34 cellular contexts compared by ENCODE assay signal in genomic region chrX:151458824-151459223, GRCh38.
DNase-seq lines count a peak whose midpoint lies in the region; ATAC-seq, FAIRE-seq and TF ChIP-seq lines count a peak whose summit lies in the region.
"Had no signal": no experiment of that assay in that cellular context is flagged by ENCODE, and none has a peak within 500 bp of the region (broad histone marks: within the 10 kb centered on the region; RNA-seq: fewer than 3 reads in every experiment).

No MANE protein-coding gene starts in this region.

- no peaks in the 10 kb centered on the region for H3K4me1 Mint-ChIP-seq in activated CD4-positive, alpha-beta T cell treated with anti-CD3 and anti-CD28 coated beads, Interleukin-2, amount 10 ng/mL, durations not matched to agents 24 days and 14 days
- H3K4me1 Mint-ChIP-seq: activated CD4-positive, alpha-beta T cell treated with anti-CD3 and anti-CD28 coated beads, Interleukin-2, amount 10 ng/mL, durations not matched to agents 7 days and 5 days; activated naive CD8-positive, alpha-beta T cell treated with anti-CD3 and anti-CD28 coated beads, Interleukin-2, amount 50 U/mL, for 24 hours; naive thymus-derived CD8-positive, alpha-beta T cell; stimulated activated naive CD8-positive, alpha-beta T cell treated with anti-CD3 and anti-CD28 coated beads, Interleukin-15, amount 100 ng/mL, for 72 hours had no signal

- no peak for FAIRE-seq in HepG2 (lab: Jason Lieb, UNC)
- FAIRE-seq: H54, HTR-8/SVneo, small intestine had no signal

- H3K27ac ChIP-seq in HepG2 (ENCODE audit: extremely low read length, insufficient read depth, low read length) (no peak overlapping the region), right lobe of liver (no peak overlapping the region)
- H3K27ac ChIP-seq: cardiac muscle cell, left ventricle myocardium inferior, WERI-Rb-1 had no signal

- intact Hi-C loops in HepG2 (cut with micrococcal nuclease; ENCODE audit: unreplicated experiment) = no loop called here
- intact Hi-C loops in right lobe of liver (cut with DNase I) = no loop called here
- intact Hi-C loops in activated CD4-positive, alpha-beta T cell treated with anti-CD3 and anti-CD28 coated beads, Interleukin-2, amount 10 ng/mL, durations not matched to agents 24 days and 14 days (cut with micrococcal nuclease) = no loop called here

- in situ Hi-C loops in HepG2 (cut with HindIII; ENCODE audit: extremely low pct_ligation_motif_present, low pct_unique_long_range_greater_than_20kb) (no loop called here), astrocyte of the cerebellum (cut with HindIII; ENCODE audit: low sequenced_read_pairs) (no loop called here)

- H3K4me2 ChIP-seq in HepG2 (ENCODE audit: low read depth, low read length) = no peak overlapping the region

- no TSS peak for BruUV-seq in HepG2 (replicated peaks; lab: Mats Ljungman, UMichigan)

- TF ChIP-seq RAD21 in HepG2 (CRISPR knock-in tag; IDR thresholded peaks at IDR 0.05) = no peak

- ATAC-seq in HepG2 = no peak
- no peak for ATAC-seq in right lobe of liver
- ATAC-seq: activated naive CD8-positive, alpha-beta T cell treated with anti-CD3 and anti-CD28 coated beads, Interleukin-2, amount 50 U/mL, for 24 hours; CD8-positive, alpha-beta T cell; naive thymus-derived CD8-positive, alpha-beta T cell; stimulated activated naive CD8-positive, alpha-beta T cell treated with anti-CD3 and anti-CD28 coated beads, Interleukin-15, amount 100 ng/mL, for 72 hours had no signal

- H3K27me3 Mint-ChIP-seq in activated CD4-positive, alpha-beta T cell treated with anti-CD3 and anti-CD28 coated beads, Interleukin-2, amount 10 ng/mL, durations not matched to agents 24 days and 14 days = no peaks in the 10 kb centered on the region
- H3K27me3 Mint-ChIP-seq: activated CD4-positive, alpha-beta T cell treated with anti-CD3 and anti-CD28 coated beads, Interleukin-2, amount 10 ng/mL, durations not matched to agents 7 days and 5 days; activated naive CD8-positive, alpha-beta T cell treated with anti-CD3 and anti-CD28 coated beads, Interleukin-2, amount 50 U/mL, for 24 hours; naive thymus-derived CD8-positive, alpha-beta T cell; stimulated activated naive CD8-positive, alpha-beta T cell treated with anti-CD3 and anti-CD28 coated beads, Interleukin-15, amount 100 ng/mL, for 72 hours had no signal

- no peaks in the 10 kb centered on the region for H4K20me1 ChIP-seq in HepG2 (ENCODE audit: insufficient read depth, low read length)

- TF ChIP-seq EP300 in HepG2 (IDR thresholded peaks at IDR 0.05; ENCODE audit: low read depth in 2 of 2, low read length in 2 of 2) (no peak), HepG2 (CRISPR knock-in tag; IDR thresholded peaks at IDR 0.05; ENCODE audit: borderline replicate concordance) (no peak)

- no peak for TF ChIP-seq CTCF in HepG2 (CRISPR knock-in tag; IDR thresholded peaks at IDR 0.05)
- no peak for TF ChIP-seq CTCF in right lobe of liver (IDR thresholded peaks at IDR 0.05)
- no peak for TF ChIP-seq CTCF in astrocyte of the cerebellum (IDR thresholded peaks at IDR 0.05; ENCODE audit: low read depth, low read length, missing control alignments)

- no peaks in the 10 kb centered on the region for H3K79me2 ChIP-seq in HepG2 (ENCODE audit: insufficient read depth, low read length)

- H2AFZ ChIP-seq in HepG2 (ENCODE audit: low read length) = no peak overlapping the region

- H3K4me1 ChIP-seq in HepG2 (ENCODE audit: insufficient read depth, low read length) = no peaks in the 10 kb centered on the region
- no peaks in the 10 kb centered on the region for H3K4me1 ChIP-seq in right lobe of liver
- H3K4me1 ChIP-seq: left ventricle myocardium inferior had no signal

- CTCF ChIA-PET in HepG2 (lab: Yijun Ruan, JAX; ENCODE audit: low intra/inter-chr PET ratio, low total read pairs) = no interaction called here

- H3K27me3 ChIP-seq in HepG2 (ENCODE audit: control insufficient read depth in 1 of 2, insufficient read depth in 2 of 2, low read length in 2 of 2) (no peaks in the 10 kb centered on the region), right lobe of liver (no peaks in the 10 kb centered on the region)
- H3K27me3 ChIP-seq: cardiac muscle cell had no signal

- 83% methylated on average over 1 of the region's 1 CpG for WGBS in HepG2 (ENCODE audit: low lambda C conversion rate)
- WGBS in right lobe of liver (ENCODE audit: insufficient coverage, low coverage, low lambda C conversion rate, missing lambda C conversion rate) = 50% methylated on average over 1 of the region's 1 CpG

- no peaks in the 10 kb centered on the region for H3K9me3 ChIP-seq in HepG2 (ENCODE audit: low read length)
- no peaks in the 10 kb centered on the region for H3K9me3 ChIP-seq in right lobe of liver
- H3K9me3 ChIP-seq: left ventricle myocardium inferior had no signal

- H3K27ac Mint-ChIP-seq in activated CD4-positive, alpha-beta T cell treated with anti-CD3 and anti-CD28 coated beads, Interleukin-2, amount 10 ng/mL, durations not matched to agents 24 days and 14 days = no peak overlapping the region
- H3K27ac Mint-ChIP-seq: activated CD4-positive, alpha-beta T cell treated with anti-CD3 and anti-CD28 coated beads, Interleukin-2, amount 10 ng/mL, durations not matched to agents 7 days and 5 days; activated naive CD8-positive, alpha-beta T cell treated with anti-CD3 and anti-CD28 coated beads, Interleukin-2, amount 50 U/mL, for 24 hours; activated T-cell treated with anti-CD3 and anti-CD28 coated beads, Interleukin-2, amount 50 U/mL, for 24 hours; CD8-positive, alpha-beta T cell; naive thymus-derived CD8-positive, alpha-beta T cell; stimulated activated naive CD8-positive, alpha-beta T cell treated with anti-CD3 and anti-CD28 coated beads, Interleukin-15, amount 100 ng/mL, for 72 hours; T-helper 2 cell treated with Interferon-gamma antibody and Interleukin-4, amounts not matched to agents 5 μg/mL and 100 μg/mL, for 36 hours had no signal

- H3K9ac ChIP-seq in HepG2 (ENCODE audit: insufficient read depth, low read depth, low read length) = no peak overlapping the region

- TF ChIP-seq POLR2A in HepG2 (IDR thresholded peaks at IDR 0.05; ENCODE audit: insufficient read depth in 1 of 2, low read depth in 2 of 2, low read length in 2 of 2) = no peak
- no peak for TF ChIP-seq POLR2A in right lobe of liver (IDR thresholded peaks at IDR 0.05)

- no peak overlapping the region for H3K4me3 Mint-ChIP-seq in activated CD4-positive, alpha-beta T cell treated with anti-CD3 and anti-CD28 coated beads, Interleukin-2, amount 10 ng/mL, durations not matched to agents 24 days and 14 days
- H3K4me3 Mint-ChIP-seq: activated CD4-positive, alpha-beta T cell treated with anti-CD3 and anti-CD28 coated beads, Interleukin-2, amount 10 ng/mL, durations not matched to agents 7 days and 5 days; activated naive CD8-positive, alpha-beta T cell treated with anti-CD3 and anti-CD28 coated beads, Interleukin-2, amount 50 U/mL, for 24 hours; activated T-cell treated with anti-CD3 and anti-CD28 coated beads, Interleukin-2, amount 50 U/mL, for 24 hours; CD8-positive, alpha-beta T cell; naive thymus-derived CD8-positive, alpha-beta T cell; stimulated activated naive CD8-positive, alpha-beta T cell treated with anti-CD3 and anti-CD28 coated beads, Interleukin-15, amount 100 ng/mL, for 72 hours; T-helper 2 cell treated with Interferon-gamma antibody and Interleukin-4, amounts not matched to agents 5 μg/mL and 100 μg/mL, for 36 hours had no signal

- H3K36me3 Mint-ChIP-seq in activated CD4-positive, alpha-beta T cell treated with anti-CD3 and anti-CD28 coated beads, Interleukin-2, amount 10 ng/mL, durations not matched to agents 24 days and 14 days (ENCODE audit: low read depth) = no peaks in the 10 kb centered on the region
- H3K36me3 Mint-ChIP-seq: CD8-positive, alpha-beta T cell had no signal

- no peak overlapping the region for H3K4me3 ChIP-seq in HepG2 (replicated peaks in 1 of 3; ENCODE audit: insufficient read depth in 1 of 3, low read depth in 2 of 3, low read length in 3 of 3)
- no peak overlapping the region for H3K4me3 ChIP-seq in right lobe of liver
- no peak overlapping the region for H3K4me3 ChIP-seq in astrocyte of the cerebellum (ENCODE audit: low read depth, low read length)
- H3K4me3 ChIP-seq: cardiac muscle cell, left ventricle myocardium inferior had no signal

- H3K9me3 Mint-ChIP-seq in activated CD4-positive, alpha-beta T cell treated with anti-CD3 and anti-CD28 coated beads, Interleukin-2, amount 10 ng/mL, durations not matched to agents 24 days and 14 days = no peaks in the 10 kb centered on the region
- H3K9me3 Mint-ChIP-seq: activated CD4-positive, alpha-beta T cell treated with anti-CD3 and anti-CD28 coated beads, Interleukin-2, amount 10 ng/mL, durations not matched to agents 7 days and 5 days; activated naive CD8-positive, alpha-beta T cell treated with anti-CD3 and anti-CD28 coated beads, Interleukin-2, amount 50 U/mL, for 24 hours; activated T-cell treated with anti-CD3 and anti-CD28 coated beads, Interleukin-2, amount 50 U/mL, for 24 hours; CD8-positive, alpha-beta T cell; stimulated activated naive CD8-positive, alpha-beta T cell treated with anti-CD3 and anti-CD28 coated beads, Interleukin-15, amount 100 ng/mL, for 72 hours; T-helper 2 cell treated with Interferon-gamma antibody and Interleukin-4, amounts not matched to agents 5 μg/mL and 100 μg/mL, for 36 hours had no signal

- no peaks in the 10 kb centered on the region for H3K36me3 ChIP-seq in HepG2 (replicated peaks in 1 of 2; ENCODE audit: control insufficient read depth in 1 of 2, insufficient read depth in 2 of 2, low read length in 2 of 2)
- H3K36me3 ChIP-seq in right lobe of liver = no peaks in the 10 kb centered on the region
- H3K36me3 ChIP-seq: cardiac muscle cell, left ventricle myocardium inferior, WERI-Rb-1 had no signal

- peak; percentile 2 for DNase-seq in HepG2 (ENCODE audit: low spot score)
- DNase-seq in right lobe of liver = no peak
- DNase-seq in astrocyte of the cerebellum (ENCODE audit: low read depth) = peak; percentile 15
- peak; percentile 63 for DNase-seq in iris pigment epithelial cell (ENCODE audit: low read depth)
- DNase-seq in middle frontal gyrus (ENCODE audit: extremely low spot score, low spot score) = no peak
- DNase-seq in mucosa of gallbladder (ENCODE audit: low spot score) = no peak
- DNase-seq in activated CD4-positive, alpha-beta T cell treated with anti-CD3 and anti-CD28 coated beads, Interleukin-2, amount 10 ng/mL, durations not matched to agents 24 days and 14 days = no peak
- no peak for DNase-seq in activated naive CD4-positive, alpha-beta T cell (lab: John Stamatoyannopoulos, UW)
- DNase-seq: 8988T; activated CD4-positive, alpha-beta T cell treated with anti-CD3 and anti-CD28 coated beads, Interleukin-2, amount 10 ng/mL, durations not matched to agents 7 days and 5 days; activated gamma-delta T cell; activated naive CD8-positive, alpha-beta T cell treated with anti-CD3 and anti-CD28 coated beads, Interleukin-2, amount 50 U/mL, for 24 hours; activated T-cell treated with anti-CD3 and anti-CD28 coated beads, Interleukin-2, amount 50 U/mL, for 24 hours; AML-193; CD8-positive, alpha-beta T cell; foreskin melanocyte; KG1; left ventricle myocardium inferior; MV-4-11; naive thymus-derived CD8-positive, alpha-beta T cell; NCI-H1694; NCI-H2171 treated with DMSO at 0.1 percent for 48 hours; NCI-H524 treated with DMSO at 0.1 percent for 48 hours; occipital lobe; SHP77 treated with DMSO at 0.1 percent for 48 hours; small intestine; stimulated activated CD4-positive, alpha-beta T cell treated with anti-CD3 and anti-CD28 coated beads, Interleukin-1b, Interleukin-23, amount 100 ng/mL, for 48 hours; stimulated activated CD8-positive, alpha-beta memory T cell treated with anti-CD3 and anti-CD28 coated beads, Interleukin-4, amount 100 ng/mL, for 48 hours; stimulated activated naive CD8-positive, alpha-beta T cell treated with anti-CD3 and anti-CD28 coated beads, Interleukin-15, amount 100 ng/mL, for 72 hours; WERI-Rb-1 had no signal

- POLR2A ChIA-PET in HepG2 (lab: Yijun Ruan, JAX) = no interaction called here

Comparison
In these comparisons a context has a peak if more than half of its experiments do, and no peak if none do; other contexts are left out.
1. DNase-seq: peak in HepG2 (single experiment), astrocyte of the cerebellum (single experiment) and iris pigment epithelial cell (single experiment); none in right lobe of liver (0 of 3), middle frontal gyrus (single experiment), mucosa of gallbladder (single experiment), activated CD4-positive, alpha-beta T cell treated with anti-CD3 and anti-CD28 coated beads, Interleukin-2, amount 10 ng/mL, durations not matched to agents 24 days and 14 days (single experiment) and activated naive CD4-positive, alpha-beta T cell (0 of 4).